ENCODE assay signal across 1 cellular context in the genomic region with DNA sequence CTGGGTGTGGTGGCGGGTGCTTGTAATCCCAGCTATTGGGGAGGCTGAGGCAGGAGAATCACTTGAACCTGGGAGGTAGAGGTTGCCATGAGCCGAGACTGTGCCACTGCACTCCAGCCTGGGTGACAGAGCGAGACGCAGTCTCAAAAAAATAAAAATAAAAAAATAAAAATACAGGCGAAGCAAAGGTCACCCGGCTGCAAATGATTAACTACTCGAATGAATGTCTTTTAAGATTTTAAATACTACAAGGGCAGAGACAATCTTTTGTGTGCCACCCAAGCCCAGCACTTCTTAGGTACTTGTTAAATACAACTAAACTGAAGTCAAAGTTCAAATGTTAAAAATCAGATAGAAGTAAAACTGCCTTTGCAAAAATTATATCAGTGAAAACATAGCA.
TF ChIP-seq lines count a peak whose summit lies in the region.

No MANE protein-coding gene starts in this region.

TF ChIP-seq in HepG2, 621 proteins besides CTCF, POLR2A, EP300 and RAD21:
- TF ChIP-seq HNRNPUL1 (IDR thresholded peaks at IDR 0.05; ENCODE audit: low read depth, low read length) (0 out of 2 replicates have a peak, but pooled peaks have one; percentile 34), SOX6 (IDR thresholded peaks at IDR 0.05) (no peak), SOX6 (CRISPR knock-in tag; IDR thresholded peaks at IDR 0.05) (no peak), NFRKB (IDR thresholded peaks at IDR 0.05) (no peak), ZNF354B (CRISPR knock-in tag; IDR thresholded peaks at IDR 0.05) (no peak), GATAD2A (CRISPR knock-in tag; IDR thresholded peaks at IDR 0.05) (peak; percentile 16; the same call in 1 of the 2 replicates), SRF (IDR thresholded peaks at IDR 0.05; ENCODE audit: low read depth, low read length) (no peak), SOX13 (IDR thresholded peaks at IDR 0.05) (no peak), SOX13 (CRISPR knock-in tag; conservative IDR thresholded peaks at IDR 0.05 in 1 of 2, IDR thresholded peaks at IDR 0.05 in 1 of 2) (peak in 1 of 2 experiments; percentile 18; a peak in 1 of 4 replicates), MTF2 (CRISPR knock-in tag; IDR thresholded peaks at IDR 0.05; ENCODE audit: borderline replicate concordance) (no peak), ZNF83 (CRISPR knock-in tag; IDR thresholded peaks at IDR 0.05; ENCODE audit: borderline replicate concordance) (no peak)
- TF ChIP-seq, protein P1, sequence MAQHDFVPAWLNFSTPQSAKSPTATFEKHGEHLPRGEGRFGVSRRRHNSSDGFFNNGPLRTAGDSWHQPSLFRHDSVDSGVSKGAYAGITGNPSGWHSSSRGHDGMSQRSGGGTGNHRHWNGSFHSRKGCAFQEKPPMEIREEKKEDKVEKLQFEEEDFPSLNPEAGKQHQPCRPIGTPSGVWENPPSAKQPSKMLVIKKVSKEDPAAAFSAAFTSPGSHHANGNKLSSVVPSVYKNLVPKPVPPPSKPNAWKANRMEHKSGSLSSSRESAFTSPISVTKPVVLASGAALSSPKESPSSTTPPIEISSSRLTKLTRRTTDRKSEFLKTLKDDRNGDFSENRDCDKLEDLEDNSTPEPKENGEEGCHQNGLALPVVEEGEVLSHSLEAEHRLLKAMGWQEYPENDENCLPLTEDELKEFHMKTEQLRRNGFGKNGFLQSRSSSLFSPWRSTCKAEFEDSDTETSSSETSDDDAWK (CRISPR knock-in tag; IDR thresholded peaks at IDR 0.05) = no peak
